ENCODE assay signal across 11 cellular contexts in the genomic region with DNA sequence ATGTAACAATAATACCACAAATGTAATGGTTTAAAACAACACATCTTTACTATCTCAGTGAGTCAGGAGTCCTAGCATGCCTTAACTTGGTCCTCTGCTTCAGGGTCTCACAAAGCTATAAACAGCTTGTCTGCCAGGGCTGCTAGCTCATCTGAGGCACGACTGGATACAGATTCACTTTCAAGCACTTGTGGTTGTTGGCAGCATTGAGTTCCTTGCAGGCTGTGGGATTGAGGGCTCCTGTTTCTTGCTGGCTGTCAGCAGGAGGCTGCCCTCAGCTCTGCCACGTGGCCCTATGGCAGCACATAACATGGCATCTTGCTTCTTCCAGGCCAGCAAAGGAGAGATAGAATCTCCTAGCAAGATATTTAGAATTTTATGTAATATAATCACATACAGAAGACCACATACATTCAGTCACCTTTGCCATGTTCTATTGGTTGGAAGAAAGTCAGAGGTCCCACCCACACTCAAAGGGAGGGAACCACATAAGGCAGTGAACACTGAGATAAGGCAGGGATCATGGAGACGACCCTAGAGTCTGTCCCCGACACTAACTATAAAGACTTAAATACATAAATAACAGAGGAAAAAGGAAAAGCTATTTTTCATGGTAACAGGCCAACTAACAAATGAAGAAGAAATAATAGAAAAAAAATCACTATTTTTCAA. TPM values are rescaled to one million over a fixed set of nuclear protein-coding genes. Genes with fewer than 3 reads are reported as not detected.
DNase-seq lines count a peak whose midpoint lies in the region; FAIRE-seq and TF ChIP-seq lines count a peak whose summit lies in the region.
"Had no signal": no experiment of that assay in that cellular context is flagged by ENCODE, and none has a peak within 500 bp of the region (broad histone marks: within the 10 kb centered on the region; RNA-seq: fewer than 3 reads in every experiment).

No MANE protein-coding gene starts in this region.

- no peak overlapping the region for H3K18ac ChIP-seq in H1 (ENCODE audit: extremely low read depth, low read length)

- H3K23me2 ChIP-seq in H1 (ENCODE audit: low read depth, low read length), result no peaks in the 10 kb centered on the region

- no peak overlapping the region for H4K5ac ChIP-seq in H1 (ENCODE audit: insufficient read length, low read depth, low read length)

- H3K23ac ChIP-seq in H1 (ENCODE audit: insufficient read length), result no peak overlapping the region

- no peak overlapping the region for H4K8ac ChIP-seq in H1 (ENCODE audit: extremely low read depth, insufficient read depth, low read length)

- H4K20me1 ChIP-seq in H1 (replicated peaks in 1 of 2; ENCODE audit: control insufficient read depth in 1 of 2, insufficient read depth in 2 of 2, low read length in 2 of 2) (no peaks in the 10 kb centered on the region), osteoblast (ENCODE audit: insufficient read depth, low read length) (no peaks in the 10 kb centered on the region)

- H2BK20ac ChIP-seq in H1 (ENCODE audit: low read length), result no peak overlapping the region

- H3K36me3 ChIP-seq in H1 (ENCODE audit: control insufficient read depth in 2 of 4, insufficient read depth in 4 of 4, low read length in 3 of 4), result no peaks in the 10 kb centered on the region
- no peaks in the 10 kb centered on the region for H3K36me3 ChIP-seq in osteoblast (ENCODE audit: insufficient read depth, low read length)
- H3K36me3 ChIP-seq: colonic mucosa had no signal

- H3K9me3 ChIP-seq in H1 (ENCODE audit: insufficient read depth in 2 of 2, low read depth in 1 of 2, low read length in 1 of 2), result no peaks in the 10 kb centered on the region
- no peaks in the 10 kb centered on the region for H3K9me3 ChIP-seq in osteoblast (ENCODE audit: low read depth, low read length)
- H3K9me3 ChIP-seq: colonic mucosa had no signal

- H3K79me2 ChIP-seq in H1 (ENCODE audit: control insufficient read depth in 1 of 2, insufficient read depth in 2 of 2, low read length in 2 of 2) (no peaks in the 10 kb centered on the region), osteoblast (ENCODE audit: insufficient read depth, low read length) (no peaks in the 10 kb centered on the region)

- no peak overlapping the region for H2AK5ac ChIP-seq in H1 (ENCODE audit: low read depth, low read length)

- FAIRE-seq in H54 (lab: Jason Lieb, UNC) (peak; percentile 76), H1 (lab: Jason Lieb, UNC) (no peak)

- H3K27me3 ChIP-seq in H1 (replicated peaks in 1 of 4; ENCODE audit: control insufficient read depth in 3 of 4, extremely low read depth in 1 of 4, insufficient read depth in 3 of 4, low read length in 3 of 4) (no peaks in the 10 kb centered on the region), osteoblast (ENCODE audit: insufficient read depth, low read length) (no peaks in the 10 kb centered on the region)
- H3K27me3 ChIP-seq: colonic mucosa had no signal

- H2AFZ ChIP-seq in H1 (ENCODE audit: low read length) (no peak overlapping the region), osteoblast (ENCODE audit: low read length) (peak overlapping the region; percentile 69)

- DNase-seq in H54 (ENCODE audit: insufficient read length, low spot score) (peak; percentile 25), NCI-H524 treated with DMSO at 0.1 percent for 48 hours (lab: John Stamatoyannopoulos, UW) (peak; percentile 46), H1 (ENCODE audit: low read depth in 1 of 2, low spot score in 2 of 2) (no peak), osteoblast (ENCODE audit: insufficient read length, low spot score, missing footprints) (peak; percentile 89), putamen (ENCODE audit: low spot score) (no peak), nucleus accumbens (lab: John Stamatoyannopoulos, UW) (no peak), mucosa of gallbladder (ENCODE audit: low spot score) (no peak)
- DNase-seq: colonic mucosa; hypothalamus; stimulated activated CD4-positive, alpha-beta T cell treated with anti-CD3 and anti-CD28 coated beads, Interleukin-2, amount 100 ng/mL, for 24 hours; substantia nigra had no signal

- H3K4me3 ChIP-seq in H1 (ENCODE audit: extremely low read depth in 1 of 4, insufficient read depth in 2 of 4, low read depth in 3 of 4, low read length in 4 of 4) (no peak overlapping the region), osteoblast (ENCODE audit: insufficient read depth, low read length) (no peak overlapping the region)
- H3K4me3 ChIP-seq: colonic mucosa had no signal

- 71% methylated on average over 4 of the region's 4 CpGs; no CpG with 5 or more reads in 1 of the 2 experiments for WGBS in H1 (ENCODE audit: extremely low coverage in 1 of 2, insufficient coverage in 1 of 2, insufficient read length in 1 of 2, insufficient replicate concordance in 2 of 2, low coverage in 1 of 2, low lambda C conversion rate in 2 of 2, missing lambda C conversion rate in 1 of 2), 2 experiments

- no peak overlapping the region for H3K4ac ChIP-seq in H1 (replicated peaks; ENCODE audit: insufficient read length, low read depth, low read length)

- no peak overlapping the region for H2BK15ac ChIP-seq in H1 (ENCODE audit: low read length)

- H2BK120ac ChIP-seq in H1 (replicated peaks; ENCODE audit: low read depth, low read length), result no peak overlapping the region

- CTCF ChIA-PET in H1 (lab: Charles Lee; ENCODE audit: partially characterized antibody), result interaction anchor here (0.6 to 1.0 kb wide), 2 partner anchors 48 to 276 kb away, joined by 3 read pairs; no protein-coding TSS in a partner anchor

- H3K4me1 ChIP-seq in H1 (replicated peaks in 1 of 4; ENCODE audit: control insufficient read depth in 3 of 4, insufficient read depth in 4 of 4, low read length in 3 of 4), result no peaks in the 10 kb centered on the region
- peaks cover 12% of the 10 kb centered on the region for H3K4me1 ChIP-seq in osteoblast (ENCODE audit: insufficient read depth, low read length)
- H3K4me1 ChIP-seq: colonic mucosa had no signal

- H2BK12ac ChIP-seq in H1 (ENCODE audit: low read depth, low read length), result no peak overlapping the region

- no peak overlapping the region for H2BK5ac ChIP-seq in H1 (ENCODE audit: low read depth, low read length)

- POLR2A ChIA-PET in H1 (lab: Charles Lee; ENCODE audit: partially characterized antibody), result interaction anchor here (1.1 kb wide), 1 partner anchor 30 kb away, joined by 3 read pairs; no protein-coding TSS in a partner anchor

- TF ChIP-seq CTCF in H1 (IDR thresholded peaks at IDR 0.05; ENCODE audit: control extremely low read depth in 1 of 3, insufficient read depth in 1 of 3, low read depth in 1 of 3, low read length in 3 of 3) (no peak), osteoblast (IDR thresholded peaks at IDR 0.05; ENCODE audit: extremely low read depth, low read depth, low read length) (no peak)

- TF ChIP-seq POLR2A in H54 (IDR thresholded peaks at IDR 0.05; ENCODE audit: low read depth, low read length) (no peak), H1 (IDR thresholded peaks at IDR 0.05; ENCODE audit: control extremely low read depth in 1 of 2, low read depth in 2 of 2, low read length in 2 of 2) (no peak)

- no peak overlapping the region for H3K56ac ChIP-seq in H1 (replicated peaks; ENCODE audit: insufficient read length, low read depth, low read length)

- H3K79me1 ChIP-seq in H1 (ENCODE audit: low read depth, low read length), result no peaks in the 10 kb centered on the region

- no peak overlapping the region for H3K14ac ChIP-seq in H1 (ENCODE audit: insufficient read length)

- H3K27ac ChIP-seq in H1 (ENCODE audit: low read depth, low read length) (no peak overlapping the region), osteoblast (ENCODE audit: low read depth, low read length) (no peak overlapping the region)
- H3K27ac ChIP-seq: colonic mucosa had no signal

- H4K91ac ChIP-seq in H1 (replicated peaks; ENCODE audit: insufficient read length, low read length), result no peak overlapping the region

- TF ChIP-seq EP300 in H1 (IDR thresholded peaks at IDR 0.05; ENCODE audit: borderline replicate concordance in 1 of 2, low read depth in 2 of 2, low read length in 2 of 2), result no peak

- H3K4me2 ChIP-seq in H1 (ENCODE audit: insufficient read depth in 1 of 2, low read depth in 2 of 2, low read length in 2 of 2), result no peak overlapping the region
- H3K4me2 ChIP-seq in osteoblast (ENCODE audit: insufficient read depth, low read length), result peak overlapping the region; percentile 37

- TF ChIP-seq RAD21 in H1 (IDR thresholded peaks at IDR 0.05 in 1 of 2, conservative IDR thresholded peaks at IDR 0.05 in 1 of 2; ENCODE audit: low read depth in 2 of 2, low read length in 2 of 2), result no peak

- no peak overlapping the region for H3K9ac ChIP-seq in H1 (replicated peaks in 1 of 4; ENCODE audit: extremely low read depth in 1 of 4, low read depth in 3 of 4, low read length in 3 of 4)

TF ChIP-seq in H1, 55 proteins besides CTCF, POLR2A, EP300 and RAD21 (continues in another document):
- no peak for TF ChIP-seq RXRA (IDR thresholded peaks at IDR 0.05; ENCODE audit: insufficient read depth, low read depth, low read length)
- TF ChIP-seq BACH1 (IDR thresholded peaks at IDR 0.05; ENCODE audit: low read length), result no peak
- TF ChIP-seq, protein P1, sequence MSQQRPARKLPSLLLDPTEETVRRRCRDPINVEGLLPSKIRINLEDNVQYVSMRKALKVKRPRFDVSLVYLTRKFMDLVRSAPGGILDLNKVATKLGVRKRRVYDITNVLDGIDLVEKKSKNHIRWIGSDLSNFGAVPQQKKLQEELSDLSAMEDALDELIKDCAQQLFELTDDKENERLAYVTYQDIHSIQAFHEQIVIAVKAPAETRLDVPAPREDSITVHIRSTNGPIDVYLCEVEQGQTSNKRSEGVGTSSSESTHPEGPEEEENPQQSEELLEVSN (IDR thresholded peaks at IDR 0.05), result no peak

RNA-seq across cellular contexts. Expression of a gene that starts 18.9 kb away (rescaled TPM):
- total RNA-seq in H1 (2021; fragmentation: NEBNext Ultra II Directional; extraction: Animal tissue kit (Norgen Biotek cat#: 25700)), result 4.2 and 5.6 TPM in 2 replicates
- polyA plus RNA-seq in H1 (2011; rRNA removed), result 0.80 and 1.4 TPM in 2 replicates
- 1.8 TPM for polyA plus RNA-seq in H1 (2011; cell fraction: cytosol; rRNA removed)
- 0.34 TPM for polyA plus RNA-seq in H1 (2011; cell fraction: nucleus; rRNA removed)
- 3.2 to 5.3 TPM (median 3.5 TPM) in 4 replicates for polyA plus RNA-seq in H1 (2012, experiment 1 of 2)
- polyA plus RNA-seq in H1 (2012, experiment 2 of 2), result 4.4 TPM
- 2.3 TPM for polyA plus RNA-seq in H1 (2013, experiment 1 of 2)
- polyA plus RNA-seq in H1 (2013, experiment 2 of 2), result 2.4 TPM
- 2.9 and 3.9 TPM in 2 replicates for polyA minus RNA-seq in H1 (2011; rRNA and poly(A)+ RNA removed)
- polyA minus RNA-seq in H1 (2011; cell fraction: cytosol; rRNA and poly(A)+ RNA removed), result 1.4 TPM
- polyA minus RNA-seq in H1 (2011; cell fraction: nucleus; rRNA and poly(A)+ RNA removed), result 4.0 TPM
- total RNA-seq in osteoblast (14.1 and 16.2 TPM in 2 replicates), mucosa of gallbladder (20.9 TPM)

RNA-seq across cellular contexts. Expression of a gene that starts 34.0 kb away (rescaled TPM):
- 35.4 and 36.9 TPM in 2 replicates for total RNA-seq in H1 (2021; fragmentation: NEBNext Ultra II Directional; extraction: Animal tissue kit (Norgen Biotek cat#: 25700))
- 20.5 and 23.3 TPM in 2 replicates for polyA plus RNA-seq in H1 (2011; rRNA removed)
- 21.4 TPM for polyA plus RNA-seq in H1 (2011; cell fraction: cytosol; rRNA removed)
- polyA plus RNA-seq in H1 (2011; cell fraction: nucleus; rRNA removed), result 69.9 TPM
- polyA plus RNA-seq in H1 (2012, experiment 1 of 2), result 20.0 to 29.7 TPM (median 28.7 TPM) in 4 replicates
- polyA plus RNA-seq in H1 (2012, experiment 2 of 2), result 21.6 TPM
- 15.1 TPM for polyA plus RNA-seq in H1 (2013, experiment 1 of 2)
- polyA plus RNA-seq in H1 (2013, experiment 2 of 2), result 15.5 TPM
- 50.4 and 56.1 TPM in 2 replicates for polyA minus RNA-seq in H1 (2011; rRNA and poly(A)+ RNA removed)
- 31.9 TPM for polyA minus RNA-seq in H1 (2011; cell fraction: cytosol; rRNA and poly(A)+ RNA removed)
- 67.3 TPM for polyA minus RNA-seq in H1 (2011; cell fraction: nucleus; rRNA and poly(A)+ RNA removed)
- total RNA-seq in osteoblast, result 24.2 and 33.0 TPM in 2 replicates
- 54.0 TPM for total RNA-seq in mucosa of gallbladder

Comparison
In these comparisons a context has a peak if more than half of its experiments do, and no peak if none do; other contexts are left out.
1. DNase-seq: peak in H54 (single experiment), NCI-H524 treated with DMSO at 0.1 percent for 48 hours (single experiment) and osteoblast (single experiment); none in H1 (0 of 2), putamen (single experiment), nucleus accumbens (0 of 56) and mucosa of gallbladder (single experiment).